In genomic region chr20:38109657-38110524, GRCh38 we compare ENCODE assay signal across 1 cellular context.
TF ChIP-seq lines count a peak whose summit lies in the region.

No MANE protein-coding gene starts in this region.

TF ChIP-seq in HepG2, 621 proteins besides CTCF, POLR2A, EP300 and RAD21 (continued from another document and continues in another):
- TF ChIP-seq AHDC1 (CRISPR knock-in tag; IDR thresholded peaks at IDR 0.05; ENCODE audit: borderline replicate concordance): 0 out of 2 replicates have a peak, but pooled peaks have one; percentile 26
- no peak for TF ChIP-seq NFE2L1 (CRISPR knock-in tag; IDR thresholded peaks at IDR 0.05; ENCODE audit: borderline replicate concordance)
- TF ChIP-seq ZNF20 (CRISPR knock-in tag; IDR thresholded peaks at IDR 0.05): no peak
- TF ChIP-seq KDM1A (CRISPR knock-in tag; IDR thresholded peaks at IDR 0.05): peak; percentile 63; the same call in 1 of the 2 replicates
- no peak for TF ChIP-seq TCF12 (IDR thresholded peaks at IDR 0.05)
- no peak for TF ChIP-seq TCF12 (CRISPR knock-in tag; IDR thresholded peaks at IDR 0.05)
- peak; percentile 53; the same call in 1 of the 2 replicates for TF ChIP-seq FOXP4 (CRISPR knock-in tag; IDR thresholded peaks at IDR 0.05)
- peak; percentile 8; the same call in 1 of the 2 replicates for TF ChIP-seq GABPA (IDR thresholded peaks at IDR 0.05; ENCODE audit: low read depth, low read length)
- no peak for TF ChIP-seq GABPA (CRISPR knock-in tag; IDR thresholded peaks at IDR 0.05; ENCODE audit: low read depth)
- no peak for TF ChIP-seq HINFP (CRISPR knock-in tag; IDR thresholded peaks at IDR 0.05; ENCODE audit: low read depth)
- TF ChIP-seq ZFP36L2 (CRISPR knock-in tag; IDR thresholded peaks at IDR 0.05): no peak
- TF ChIP-seq ZNF18 (CRISPR knock-in tag; IDR thresholded peaks at IDR 0.05; ENCODE audit: insufficient replicate concordance): no peak
- no peak for TF ChIP-seq MBD4 (IDR thresholded peaks at IDR 0.05; ENCODE audit: borderline replicate concordance, low read length)
- TF ChIP-seq GMEB1 (CRISPR knock-in tag; IDR thresholded peaks at IDR 0.05; ENCODE audit: borderline replicate concordance): no peak
- no peak for TF ChIP-seq ZZZ3 (CRISPR knock-in tag; IDR thresholded peaks at IDR 0.05; ENCODE audit: borderline replicate concordance)
- TF ChIP-seq ZNF3 (CRISPR knock-in tag; IDR thresholded peaks at IDR 0.05): 0 out of 2 replicates have a peak, but pooled peaks have one; percentile 28
- TF ChIP-seq ZBTB40 (IDR thresholded peaks at IDR 0.05): peak; percentile 20; the same call in 1 of the 2 replicates
- peak; percentile 94; the same call in 1 of the 2 replicates for TF ChIP-seq ZBTB40 (CRISPR knock-in tag; IDR thresholded peaks at IDR 0.05)
- no peak for TF ChIP-seq ZNF256 (CRISPR knock-in tag; conservative IDR thresholded peaks at IDR 0.05)
- no peak for TF ChIP-seq ZNF766 (CRISPR knock-in tag; IDR thresholded peaks at IDR 0.05; ENCODE audit: borderline replicate concordance)
- no peak for TF ChIP-seq ZFP36 (IDR thresholded peaks at IDR 0.05; ENCODE audit: borderline replicate concordance, low read depth, low read length, partially characterized antibody)
- peak; percentile 69; the same call in 1 of the 2 replicates for TF ChIP-seq ETV5 (CRISPR knock-in tag; IDR thresholded peaks at IDR 0.05; ENCODE audit: borderline replicate concordance)
- no peak for TF ChIP-seq ZNF781 (CRISPR knock-in tag; IDR thresholded peaks at IDR 0.05; ENCODE audit: borderline replicate concordance, not compliant biosample characterization)
- no peak for TF ChIP-seq ATAD3A (CRISPR knock-in tag; IDR thresholded peaks at IDR 0.05)
- no peak for TF ChIP-seq ZMYM2 (CRISPR knock-in tag; IDR thresholded peaks at IDR 0.05)
- no peak for TF ChIP-seq ZNF207 (IDR thresholded peaks at IDR 0.05; ENCODE audit: borderline replicate concordance)
- TF ChIP-seq ZNF772 (CRISPR knock-in tag; IDR thresholded peaks at IDR 0.05): peak; percentile 45; the same call in 1 of the 2 replicates
- TF ChIP-seq TRAFD1 (CRISPR knock-in tag; IDR thresholded peaks at IDR 0.05; ENCODE audit: borderline replicate concordance): no peak
- no peak for TF ChIP-seq ZNF34 (CRISPR knock-in tag; IDR thresholded peaks at IDR 0.05; ENCODE audit: borderline replicate concordance)
- TF ChIP-seq YEATS2 (CRISPR knock-in tag; IDR thresholded peaks at IDR 0.05; ENCODE audit: borderline replicate concordance): no peak
- no peak for TF ChIP-seq TMF1 (CRISPR knock-in tag; IDR thresholded peaks at IDR 0.05; ENCODE audit: low read depth)
- TF ChIP-seq ZNF740 (CRISPR knock-in tag; IDR thresholded peaks at IDR 0.05): no peak
- TF ChIP-seq CC2D1A (CRISPR knock-in tag; IDR thresholded peaks at IDR 0.05): no peak
- no peak for TF ChIP-seq ZNF33B (CRISPR knock-in tag; IDR thresholded peaks at IDR 0.05)
